8 cellular contexts compared by ENCODE assay signal in the genomic region with DNA sequence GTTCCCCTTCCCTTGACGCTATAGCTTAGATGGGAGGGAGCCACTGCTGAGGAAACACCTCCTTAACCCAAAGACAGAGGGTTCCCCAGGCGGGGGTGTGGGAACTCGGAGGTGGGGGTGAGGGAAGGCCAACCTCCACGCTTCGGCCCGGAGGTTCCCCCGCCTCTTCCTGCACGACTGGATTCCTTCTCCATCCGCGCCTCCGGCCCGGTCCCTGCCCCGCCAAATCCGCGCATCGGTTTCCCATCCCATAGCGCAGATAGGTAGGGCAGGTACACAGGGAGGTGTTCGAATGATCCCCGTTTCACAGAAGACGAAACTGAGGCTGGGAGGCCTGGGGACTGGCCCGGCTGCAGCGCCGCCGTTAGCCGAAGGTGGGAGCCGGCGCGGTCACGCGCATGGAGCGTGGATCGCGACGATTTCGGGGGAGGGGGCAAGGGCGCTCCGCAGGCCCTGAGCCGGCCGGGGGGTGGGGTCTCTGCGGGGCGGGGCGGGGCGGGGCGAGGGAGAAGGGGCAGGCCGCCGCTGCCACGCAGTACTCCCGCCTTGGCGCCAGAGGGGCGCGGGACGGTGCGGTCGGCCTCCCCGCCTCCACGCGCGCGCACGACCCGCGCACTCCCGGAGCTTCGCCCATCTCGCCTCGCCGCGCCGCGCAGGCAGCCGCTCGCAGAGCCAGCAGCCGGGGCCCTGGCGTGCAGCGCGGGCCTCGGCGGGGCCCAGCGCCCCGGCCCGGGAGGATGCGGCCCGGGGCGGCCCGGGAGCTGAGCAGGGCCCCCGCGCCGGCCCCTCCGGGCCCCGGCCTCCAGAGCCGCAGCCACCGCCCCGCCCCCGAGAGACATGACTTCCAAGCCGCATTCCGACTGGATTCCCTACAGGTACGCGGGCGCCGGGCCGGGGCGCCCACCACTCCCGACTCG. TPM values are rescaled to one million over a fixed set of nuclear protein-coding genes. Genes with fewer than 3 reads are reported as not detected.
A peak's percentile ranks its signal among the peaks of the same experiment; 100 is the strongest.
DNase-seq lines count a peak whose midpoint lies in the region; ATAC-seq and TF ChIP-seq lines count a peak whose summit lies in the region.

Gene TUB (plus strand): TSS at position 538 of the 917 bp plus-strand sequence. CDS start 300 bp downstream, at position 838.

- no peaks in the 10 kb centered on the region for H3K36me3 Mint-ChIP-seq in HFFc6 (ENCODE audit: low read depth)

- H2AFZ ChIP-seq in hepatocyte: peak within 1 kb of the TSS; percentile 94

- H3K27ac ChIP-seq in hepatocyte: peak within 1 kb of the TSS; percentile 53

- ATAC-seq in sciatic nerve: peak; percentile 46
- no peak for ATAC-seq in HG02973 (IDR thresholded peaks at IDR 0.05; ENCODE audit: unreplicated experiment)
- no peak for ATAC-seq in GM19455 (IDR thresholded peaks at IDR 0.05; ENCODE audit: unreplicated experiment)

- peaks cover 1% of the 10 kb centered on the region; the same call in 1 of the 2 replicates for H3K4me1 Mint-ChIP-seq in HFFc6 (ENCODE audit: low read depth)

- H3K4me1 ChIP-seq in hepatocyte (ENCODE audit: insufficient read depth): peaks cover 19% of the 10 kb centered on the region

- no peaks in the 10 kb centered on the region for H3K9me3 Mint-ChIP-seq in HFFc6

- peaks cover 38% of the 10 kb centered on the region for H3K79me2 ChIP-seq in hepatocyte

- H4K20me1 ChIP-seq in hepatocyte (ENCODE audit: insufficient read depth, poor library complexity, severe bottlenecking): peaks cover 7% of the 10 kb centered on the region

- intact Hi-C loops in sciatic nerve (cut with DNase I): no loop called here

- no peak within 1 kb of the TSS for H3K27ac Mint-ChIP-seq in HFFc6

- H3K4me2 ChIP-seq in hepatocyte: peak within 1 kb of the TSS; percentile 97

- H3K27me3 Mint-ChIP-seq in HFFc6 (ENCODE audit: insufficient read depth): peaks cover 38% of the 10 kb centered on the region

- WGBS in hepatocyte (ENCODE audit: low lambda C conversion rate, missing lambda C conversion rate): 3% methylated on average over 53 of the region's 104 CpGs

- DNase-seq in AG08396 (ENCODE audit: low spot score): peak; percentile 78
- no peak for DNase-seq in HFFc6
- DNase-seq in anterior cingulate cortex (lab: John Stamatoyannopoulos, UW): peak in 34 of 58 donors; percentile 13 to 73 (median 42)
- DNase-seq in hepatocyte (ENCODE audit: low spot score): peak; percentile 67
- DNase-seq in sciatic nerve (ENCODE audit: low spot score): no peak
- DNase-seq in DMS79 treated with DMSO at 0.1 percent for 48 hours (lab: John Stamatoyannopoulos, UW): no peak

- TF ChIP-seq CTCF in HFFc6 (IDR thresholded peaks at IDR 0.05) (no peak), hepatocyte (IDR thresholded peaks at IDR 0.05; ENCODE audit: poor library complexity) (no peak)

- H3K27me3 ChIP-seq in hepatocyte: no peaks in the 10 kb centered on the region

- peak within 1 kb of the TSS; percentile 79 for H3K4me3 Mint-ChIP-seq in HFFc6

- no peaks in the 10 kb centered on the region for H3K9me3 ChIP-seq in hepatocyte (ENCODE audit: low read depth)

- H3K36me3 ChIP-seq in hepatocyte (replicated peaks; ENCODE audit: insufficient read depth, low read depth): no peaks in the 10 kb centered on the region

- peak within 1 kb of the TSS; percentile 46 for H3K4me3 ChIP-seq in hepatocyte

- H3K9me2 ChIP-seq in hepatocyte (replicated peaks; ENCODE audit: insufficient read depth): no peaks in the 10 kb centered on the region

RNA-seq across cellular contexts. Expression of gene TUB, which starts in this region (rescaled TPM):
- total RNA-seq in HFFc6 (2021; fragmentation: NEBNext Ultra II Directional; extraction: Animal tissue kit (Norgen Biotek cat#: 25700)): 10 to 100 TPM in 1 of 6 experiments, 1 to 10 TPM in 5; 1.7 to 10.1 (median 1.8) TPM
- total RNA-seq in hepatocyte: 14.9 and 18.7 TPM in 2 replicates
- polyA plus RNA-seq in hepatocyte: 4.8 and 5.0 TPM in 2 replicates
- 12.9 TPM for total RNA-seq in sciatic nerve

Comparison
In these comparisons a context has a peak if more than half of its experiments do, and no peak if none do; other contexts are left out.
1. DNase-seq: peak in AG08396 (single experiment), anterior cingulate cortex (34 of 58) and hepatocyte (single experiment); none in HFFc6 (single experiment), sciatic nerve (single experiment) and DMS79 treated with DMSO at 0.1 percent for 48 hours (single experiment).